ENCODE assay signal across 8 cellular contexts in genomic region chr15:60396964-60397771, GRCh38. TPM values are rescaled to one million over a fixed set of nuclear protein-coding genes. Genes with fewer than 3 reads are reported as not detected.
DNase-seq lines count a peak whose midpoint lies in the region; ATAC-seq and TF ChIP-seq lines count a peak whose summit lies in the region.

No MANE protein-coding gene starts in this region.

- TF ChIP-seq EP300 in Ishikawa (IDR thresholded peaks at IDR 0.05; ENCODE audit: borderline replicate concordance): 0 out of 2 replicates have a peak, but pooled peaks have one; percentile 26

- H3K27ac ChIP-seq in caudate nucleus (ENCODE audit: low read depth, low read length): peak overlapping the region; percentile 78

- no peak for TF ChIP-seq RAD21 in Ishikawa (IDR thresholded peaks at IDR 0.05; ENCODE audit: low read depth)

- ATAC-seq in GM21737 (IDR thresholded peaks at IDR 0.05; ENCODE audit: unreplicated experiment) (peak; percentile 73), left colon (peak; percentile 52)

- intact Hi-C loops in left colon (cut with DNase I, micrococcal nuclease): no loop called here

- no peak for TF ChIP-seq CTCF in GM12864 (IDR thresholded peaks at IDR 0.05; ENCODE audit: low read depth, low read length, missing control alignments)

- H3K4me3 ChIP-seq in GM12864 (ENCODE audit: low read depth, low read length): peak overlapping the region; percentile 79

- DNase-seq in GM12864 (ENCODE audit: low read depth) (peak; percentile 66), UCSD-AML1 (lab: John Stamatoyannopoulos, UW; ENCODE audit: unreplicated experiment) (peak; percentile 28), caudate nucleus (lab: John Stamatoyannopoulos, UW) (no peak), left colon (peak; percentile 84 to 88), NCI-H1930 (lab: John Stamatoyannopoulos, UW) (no peak)
- DNase-seq in stimulated activated CD8-positive, alpha-beta memory T cell treated with anti-CD3 and anti-CD28 coated beads, Interleukin-12 subunit alpha, Interleukin-12 subunit beta, amount 100 ng/mL, for 4 hours (ENCODE audit: low read depth): peak; percentile 19

TF ChIP-seq in Ishikawa, 13 proteins besides CTCF, POLR2A, EP300 and RAD21:
- no peak for TF ChIP-seq TAF1 (IDR thresholded peaks at IDR 0.05; ENCODE audit: low read depth)
- TF ChIP-seq ZBTB7A (IDR thresholded peaks at IDR 0.05; ENCODE audit: low read depth): no peak; the same call in 1 of the 2 replicates
- TF ChIP-seq TEAD4 (IDR thresholded peaks at IDR 0.05): peak; percentile 90
- no peak for TF ChIP-seq USF1 (IDR thresholded peaks at IDR 0.05)
- TF ChIP-seq TCF12 (IDR thresholded peaks at IDR 0.05; ENCODE audit: low read depth): 0 out of 2 replicates have a peak, but pooled peaks have one; percentile 8
- TF ChIP-seq FOXM1 (IDR thresholded peaks at IDR 0.05; ENCODE audit: borderline replicate concordance, low read depth): no peak
- TF ChIP-seq YY1 (IDR thresholded peaks at IDR 0.05; ENCODE audit: low read depth): peak; percentile 44; the same call in 1 of the 2 replicates

RNA-seq across cellular contexts. Expression of gene ANXA2, which starts 0.6 kb away (rescaled TPM):
- 100 to 1,000 TPM; 815 to 870 TPM for total RNA-seq in left colon

Comparison
In these comparisons a context has a peak if more than half of its experiments do, and no peak if none do; other contexts are left out.
1. DNase-seq: peak in GM12864 (single experiment), UCSD-AML1 (single experiment), left colon (2 of 2) and stimulated activated CD8-positive, alpha-beta memory T cell treated with anti-CD3 and anti-CD28 coated beads, Interleukin-12 subunit alpha, Interleukin-12 subunit beta, amount 100 ng/mL, for 4 hours (single experiment); none in caudate nucleus (0 of 61) and NCI-H1930 (0 of 2).